Comparison of ENCODE assay signal across 30 cellular contexts in the genomic region with DNA sequence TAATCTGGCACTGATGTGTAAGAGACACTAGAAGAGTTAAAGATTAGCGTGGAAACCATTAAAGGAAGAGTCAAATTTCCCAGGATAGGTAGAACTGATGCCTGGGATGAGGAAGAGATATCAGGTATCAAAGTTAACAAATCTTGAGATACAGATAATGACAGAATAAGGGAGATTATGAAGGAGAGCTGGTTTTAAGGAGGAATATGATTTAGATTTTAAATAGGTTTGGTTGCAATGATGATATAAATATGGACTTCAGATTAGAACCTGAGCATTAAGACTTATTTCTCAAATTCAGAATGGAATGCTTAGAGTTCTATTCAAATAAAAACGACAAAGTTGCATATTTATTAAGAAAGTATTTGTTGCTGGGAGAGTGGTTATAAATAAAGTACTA. TPM values are rescaled to one million over a fixed set of nuclear protein-coding genes. Genes with fewer than 3 reads are reported as not detected.
DNase-seq lines count a peak whose midpoint lies in the region; ATAC-seq, FAIRE-seq and TF ChIP-seq lines count a peak whose summit lies in the region.
"Had no signal": no experiment of that assay in that cellular context is flagged by ENCODE, and none has a peak within 500 bp of the region (broad histone marks: within the 10 kb centered on the region; RNA-seq: fewer than 3 reads in every experiment).

No MANE protein-coding gene starts in this region.

- no peak overlapping the region for H3K4me3 ChIP-seq in SK-N-SH (ENCODE audit: low read depth in 2 of 2, low read length in 1 of 2)
- no peak overlapping the region for H3K4me3 ChIP-seq in effector memory CD4-positive, alpha-beta T cell (ENCODE audit: insufficient read depth, low read depth, low read length, poor library complexity, severe bottlenecking)
- H3K4me3 ChIP-seq: BLaER1, colonic mucosa, neural progenitor cell had no signal

- H3K36me3 Mint-ChIP-seq in neural crest cell (ENCODE audit: low read depth): peaks cover 6% of the 10 kb centered on the region
- H3K36me3 Mint-ChIP-seq: activated naive CD8-positive, alpha-beta T cell; immature natural killer cell had no signal

- H3K9me3 Mint-ChIP-seq in neural crest cell: peaks cover 7% of the 10 kb centered on the region

- no peak for TF ChIP-seq EP300 in SK-N-SH (IDR thresholded peaks at IDR 0.05; ENCODE audit: borderline replicate concordance in 1 of 2, low read depth in 1 of 2, low read length in 1 of 2)

- no peak overlapping the region for H3K27ac Mint-ChIP-seq in neural crest cell (ENCODE audit: unreplicated experiment)
- H3K27ac Mint-ChIP-seq: activated CD4-positive, alpha-beta T cell treated with anti-CD3 and anti-CD28 coated beads for 36 hours; activated naive CD8-positive, alpha-beta T cell; activated T-helper 2 cell treated with anti-CD3 and anti-CD28 coated beads, Interferon-gamma antibody, Interleukin-2, Interleukin-4, amounts not matched to agents 10 μg/mL and 5 μg/mL and 100 μg/mL, durations not matched to agents 14 hours and 24 hours and 36 hours; memory B cell; neural progenitor cell; stimulated activated memory B cell treated with anti-CD40 and anti-IgM and Interleukin-4, amounts not matched to agents 10 μg/mL and 1 μg/mL and 100 μg/mL, for 72 hours had no signal

- 94% methylated on average over 2 of the region's 2 CpGs for WGBS in SK-N-SH (ENCODE audit: low lambda C conversion rate)

- no peak for TF ChIP-seq CTCF in SK-N-SH (IDR thresholded peaks at IDR 0.05)
- TF ChIP-seq CTCF in neural crest cell (conservative IDR thresholded peaks at IDR 0.05): no peak

- in situ Hi-C loops in KBM-7 (cut with MboI; ENCODE audit: low pct_unique_long_range_greater_than_20kb, low sequenced_read_pairs): no loop called here

- H3K4me3 Mint-ChIP-seq in neural crest cell: peak overlapping the region; percentile 9
- H3K4me3 Mint-ChIP-seq: activated CD4-positive, alpha-beta T cell treated with anti-CD3 and anti-CD28 coated beads for 36 hours; activated naive CD8-positive, alpha-beta T cell; immature natural killer cell; memory B cell; neural progenitor cell; stimulated activated memory B cell treated with anti-CD40 and anti-IgM and Interleukin-4, amounts not matched to agents 10 μg/mL and 1 μg/mL and 100 μg/mL, for 72 hours had no signal

- H3F3A ChIP-seq in SK-N-SH (replicated peaks; ENCODE audit: insufficient read depth): peaks cover 19% of the 10 kb centered on the region

- H3K9me2 ChIP-seq in SK-N-SH: no peaks in the 10 kb centered on the region

- no peak overlapping the region for H3K4me2 ChIP-seq in SK-N-SH
- H3K4me2 ChIP-seq: BLaER1, KMS-11, neural progenitor cell had no signal

- ATAC-seq in SK-N-SH treated with all-trans-retinoic acid at 6 μM for 48 hours (peak; percentile 37; the same call in 2 of the 3 replicates), GM21737 (IDR thresholded peaks at IDR 0.05; ENCODE audit: unreplicated experiment) (no peak)
- ATAC-seq: activated CD4-positive, alpha-beta T cell treated with anti-CD3 and anti-CD28 coated beads for 36 hours; left colon; stimulated activated memory B cell treated with anti-CD40 and anti-IgM and Interleukin-4, amounts not matched to agents 10 μg/mL and 1 μg/mL and 100 μg/mL, for 72 hours had no signal

- CTCF ChIA-PET in SK-N-SH (lab: Yijun Ruan, JAX): interaction anchor here (1.5 kb wide), 1 partner anchor 16 kb away, joined by 4 read pairs; no protein-coding TSS in a partner anchor

- no peak for TF ChIP-seq RAD21 in SK-N-SH (IDR thresholded peaks at IDR 0.05; ENCODE audit: low read length)

- no peaks in the 10 kb centered on the region for H3K36me3 ChIP-seq in SK-N-SH (replicated peaks in 1 of 2; ENCODE audit: control insufficient read depth in 1 of 2, insufficient read depth in 2 of 2, low read length in 1 of 2)
- no peaks in the 10 kb centered on the region for H3K36me3 ChIP-seq in effector memory CD4-positive, alpha-beta T cell (ENCODE audit: control insufficient read depth, insufficient read depth, low read length)
- H3K36me3 ChIP-seq: BLaER1, colonic mucosa, neural progenitor cell had no signal

- peaks cover 6% of the 10 kb centered on the region for H3K4me1 Mint-ChIP-seq in neural crest cell
- H3K4me1 Mint-ChIP-seq: activated CD4-positive, alpha-beta T cell treated with anti-CD3 and anti-CD28 coated beads for 36 hours; immature natural killer cell; memory B cell; neural progenitor cell; stimulated activated memory B cell treated with anti-CD40 and anti-IgM and Interleukin-4, amounts not matched to agents 10 μg/mL and 1 μg/mL and 100 μg/mL, for 72 hours had no signal

- DNase-seq in SK-N-SH: no peak
- peak; percentile 14 for DNase-seq in KBM-7
- DNase-seq in RCC 7860 (ENCODE audit: low spot score): peak; percentile 25
- DNase-seq in neural crest cell (ENCODE audit: low read depth, low spot score): no peak
- no peak for DNase-seq in medulla oblongata (ENCODE audit: extremely low spot score)
- DNase-seq in effector memory CD4-positive, alpha-beta T cell: no peak
- DNase-seq: activated CD4-positive, alpha-beta T cell treated with anti-CD3 and anti-CD28 coated beads for 36 hours; aorta; colonic mucosa; DMS153; effector CD4-positive, alpha-beta T cell; H7; immature natural killer cell; left colon; MV-4-11; NCI-H187 treated with DMSO at 0.1 percent for 48 hours; NCI-H748 treated with DMSO at 0.1 percent for 48 hours; retina had no signal

- no peak overlapping the region for H3K27ac ChIP-seq in SK-N-SH (ENCODE audit: low read depth in 2 of 2, low read length in 1 of 2)
- H3K27ac ChIP-seq in effector memory CD4-positive, alpha-beta T cell (ENCODE audit: insufficient read depth, low read length, poor library complexity, severe bottlenecking): no peak overlapping the region
- H3K27ac ChIP-seq: BLaER1, colonic mucosa, HL-60, KMS-11, neural progenitor cell, parathyroid adenoma, VCaP had no signal

- no peak overlapping the region for H2AFZ ChIP-seq in SK-N-SH (ENCODE audit: low read depth)
- H2AFZ ChIP-seq: neural progenitor cell, parathyroid adenoma had no signal

- no peak for FAIRE-seq in RCC 7860 (lab: Jason Lieb, UNC)

- H3K9me3 ChIP-seq in SK-N-SH: 0 out of 2 replicates have a peak, but pooled peaks cover 9% of the 10 kb centered on the region
- H3K9me3 ChIP-seq in effector memory CD4-positive, alpha-beta T cell (ENCODE audit: control insufficient read depth, low read length): no peaks in the 10 kb centered on the region
- H3K9me3 ChIP-seq: colonic mucosa had no signal

- H3K9ac ChIP-seq in SK-N-SH: no peak overlapping the region
- H3K9ac ChIP-seq: BLaER1, KMS-11, neural progenitor cell, parathyroid adenoma had no signal

- H4K20me1 ChIP-seq in SK-N-SH (ENCODE audit: insufficient read depth): peaks cover 7% of the 10 kb centered on the region; the same call in 1 of the 2 replicates
- H4K20me1 ChIP-seq: BLaER1 had no signal

- peaks cover 0 to 3% of the 10 kb centered on the region in 2 experiments; a peak in 2 of 4 replicates for H3K4me1 ChIP-seq in SK-N-SH (ENCODE audit: control insufficient read depth in 1 of 2, insufficient read depth in 2 of 2, low read depth in 1 of 2, low read length in 1 of 2)
- H3K4me1 ChIP-seq in effector memory CD4-positive, alpha-beta T cell (ENCODE audit: control insufficient read depth, insufficient read depth, low read length, poor library complexity, severe bottlenecking): no peaks in the 10 kb centered on the region
- H3K4me1 ChIP-seq: BLaER1, colonic mucosa, neural progenitor cell, parathyroid adenoma had no signal

- peaks cover 78% of the 10 kb centered on the region for H3K79me2 ChIP-seq in SK-N-SH (ENCODE audit: insufficient read depth)
- H3K79me2 ChIP-seq: parathyroid adenoma had no signal

- H3K27me3 ChIP-seq in SK-N-SH (ENCODE audit: insufficient read depth): no peaks in the 10 kb centered on the region
- H3K27me3 ChIP-seq in effector memory CD4-positive, alpha-beta T cell (replicated peaks; ENCODE audit: control insufficient read depth, insufficient read depth, low read length, poor library complexity, severe bottlenecking): no peaks in the 10 kb centered on the region
- H3K27me3 ChIP-seq: BLaER1, colonic mucosa, neural progenitor cell had no signal

- no peaks in the 10 kb centered on the region for H3K27me3 Mint-ChIP-seq in neural crest cell (ENCODE audit: low read depth)
- H3K27me3 Mint-ChIP-seq: activated CD4-positive, alpha-beta T cell treated with anti-CD3 and anti-CD28 coated beads for 36 hours; stimulated activated memory B cell treated with anti-CD40 and anti-IgM and Interleukin-4, amounts not matched to agents 10 μg/mL and 1 μg/mL and 100 μg/mL, for 72 hours had no signal

- POLR2A ChIA-PET in SK-N-SH (lab: Yijun Ruan, JAX): no interaction called here

TF ChIP-seq in SK-N-SH treated with all-trans-retinoic acid at 6 μM for 48 hours, 23 proteins besides CTCF, POLR2A, EP300 and RAD21:
- TF ChIP-seq TCF4 (CRISPR knock-in tag; IDR thresholded peaks at IDR 0.05; ENCODE audit: borderline replicate concordance) (no peak), ZFP3 (CRISPR knock-in tag; IDR thresholded peaks at IDR 0.05) (no peak), RARB (CRISPR knock-in tag; IDR thresholded peaks at IDR 0.05) (no peak)

TF ChIP-seq in SK-N-SH, 30 proteins besides CTCF, POLR2A, EP300 and RAD21 (continues in another document):
- TF ChIP-seq IRF3 (IDR thresholded peaks at IDR 0.05; ENCODE audit: low read depth, low read length): no peak
- no peak for TF ChIP-seq MXI1 (IDR thresholded peaks at IDR 0.05; ENCODE audit: low read depth, low read length)
- TF ChIP-seq, protein P1, sequence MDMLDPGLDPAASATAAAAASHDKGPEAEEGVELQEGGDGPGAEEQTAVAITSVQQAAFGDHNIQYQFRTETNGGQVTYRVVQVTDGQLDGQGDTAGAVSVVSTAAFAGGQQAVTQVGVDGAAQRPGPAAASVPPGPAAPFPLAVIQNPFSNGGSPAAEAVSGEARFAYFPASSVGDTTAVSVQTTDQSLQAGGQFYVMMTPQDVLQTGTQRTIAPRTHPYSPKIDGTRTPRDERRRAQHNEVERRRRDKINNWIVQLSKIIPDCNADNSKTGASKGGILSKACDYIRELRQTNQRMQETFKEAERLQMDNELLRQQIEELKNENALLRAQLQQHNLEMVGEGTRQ (IDR thresholded peaks at IDR 0.05; ENCODE audit: borderline replicate concordance, low read depth, low read length): no peak
- no peak for TF ChIP-seq FOXM1 (IDR thresholded peaks at IDR 0.05; ENCODE audit: low read depth)
- TF ChIP-seq EZH2phosphoT487 (IDR thresholded peaks at IDR 0.05; ENCODE audit: borderline replicate concordance, low read depth): no peak

RNA-seq across cellular contexts. Expression of gene MAGI3, which starts 26.2 kb away (rescaled TPM):
- 2.9 and 3.8 TPM in 2 replicates for polyA plus RNA-seq in SK-N-SH (2012; rRNA removed)
- polyA plus RNA-seq in SK-N-SH (2012; cell fraction: cytosol; rRNA removed): 4.3 and 4.6 TPM in 2 replicates
- 3.6 and 6.0 TPM in 2 replicates for polyA plus RNA-seq in SK-N-SH (2012; cell fraction: nucleus; rRNA removed)
- total RNA-seq in neural crest cell: 17.6 and 17.9 TPM in 2 replicates

Comparison
In these comparisons a context has a peak if more than half of its experiments do, and no peak if none do; other contexts are left out.
1. DNase-seq: peak in KBM-7 (single experiment) and RCC 7860 (single experiment); none in SK-N-SH (single experiment), neural crest cell (single experiment), medulla oblongata (single experiment) and effector memory CD4-positive, alpha-beta T cell (0 of 3).